ENCODE assay signal across 21 cellular contexts in genomic region chr1:234413485-234413884, GRCh38. TPM values are rescaled to one million over a fixed set of nuclear protein-coding genes. Genes with fewer than 3 reads are reported as not detected.
A peak's percentile ranks its signal among the peaks of the same experiment; 100 is the strongest.
DNase-seq lines count a peak whose midpoint lies in the region; ATAC-seq and TF ChIP-seq lines count a peak whose summit lies in the region.
"Had no signal": no experiment of that assay in that cellular context is flagged by ENCODE, and none has a peak within 500 bp of the region (broad histone marks: within the 10 kb centered on the region; RNA-seq: fewer than 3 reads in every experiment).

No MANE protein-coding gene starts in this region.

- ATAC-seq in activated T-cell treated with anti-CD3 and anti-CD28 coated beads, Interleukin-2, amount 50 U/mL, for 4 hours = no peak
- no peak for ATAC-seq in WTC11
- ATAC-seq: A549, GM23338 had no signal

- CTCF ChIA-PET in WTC11 (lab: Charles Lee) = no interaction called here

- no peak for TF ChIP-seq CTCF in WTC11 (IDR thresholded peaks at IDR 0.05)

- no peak overlapping the region for H3K4me3 ChIP-seq in HAP-1
- H3K4me3 ChIP-seq: A549; BLaER1 treated with 17β-estradiol and CSF1 and Interleukin-3, amounts not matched to agents 10 nM and 100 nM; GM23338 had no signal

- no peak overlapping the region for H3K4me3 Mint-ChIP-seq in activated T-cell treated with anti-CD3 and anti-CD28 coated beads, Interleukin-2, amount 50 U/mL, for 24 hours
- no peak overlapping the region for H3K4me3 Mint-ChIP-seq in activated T-cell treated with anti-CD3 and anti-CD28 coated beads, Interleukin-2, amount 50 U/mL, for 4 hours
- H3K4me3 Mint-ChIP-seq in WTC11 = no peak overlapping the region
- H3K4me3 Mint-ChIP-seq: CD14-positive monocyte; CD4-positive, alpha-beta T cell; CD8-positive, alpha-beta memory T cell; GM23338; H9 had no signal

- H3K9me3 Mint-ChIP-seq in activated T-cell treated with anti-CD3 and anti-CD28 coated beads, Interleukin-2, amount 50 U/mL, for 24 hours = no peaks in the 10 kb centered on the region
- H3K9me3 Mint-ChIP-seq in activated T-cell treated with anti-CD3 and anti-CD28 coated beads, Interleukin-2, amount 50 U/mL, for 4 hours = no peaks in the 10 kb centered on the region
- no peaks in the 10 kb centered on the region for H3K9me3 Mint-ChIP-seq in WTC11
- H3K9me3 Mint-ChIP-seq: CD14-positive monocyte; CD4-positive, alpha-beta T cell; CD8-positive, alpha-beta memory T cell; GM23338; H9 had no signal

- H3K27me3 Mint-ChIP-seq in activated T-cell treated with anti-CD3 and anti-CD28 coated beads, Interleukin-2, amount 50 U/mL, for 24 hours = no peaks in the 10 kb centered on the region
- no peaks in the 10 kb centered on the region for H3K27me3 Mint-ChIP-seq in activated T-cell treated with anti-CD3 and anti-CD28 coated beads, Interleukin-2, amount 50 U/mL, for 4 hours (ENCODE audit: low read depth)
- no peaks in the 10 kb centered on the region for H3K27me3 Mint-ChIP-seq in WTC11 (ENCODE audit: low read depth)
- H3K27me3 Mint-ChIP-seq: CD4-positive, alpha-beta T cell; CD8-positive, alpha-beta memory T cell had no signal

- no peaks in the 10 kb centered on the region; the same call in 1 of the 2 replicates for H3K9me3 ChIP-seq in HAP-1
- H3K9me3 ChIP-seq: A549; BE2C; BLaER1 treated with 17β-estradiol and CSF1 and Interleukin-3, amounts not matched to agents 10 nM and 100 nM had no signal

- H3K27ac Mint-ChIP-seq in activated T-cell treated with anti-CD3 and anti-CD28 coated beads, Interleukin-2, amount 50 U/mL, for 24 hours = peak overlapping the region; percentile 16
- H3K27ac Mint-ChIP-seq in WTC11 = peak overlapping the region; percentile 80
- H3K27ac Mint-ChIP-seq: CD4-positive, alpha-beta T cell had no signal

- in situ Hi-C loops in HAP-1 (cut with MboI; ENCODE audit: low sequenced_read_pairs) = no loop called here

- H3K27me3 ChIP-seq in HAP-1 (ENCODE audit: low read depth) = no peaks in the 10 kb centered on the region
- H3K27me3 ChIP-seq: BE2C; BLaER1 treated with 17β-estradiol and CSF1 and Interleukin-3, amounts not matched to agents 10 nM and 100 nM had no signal

- no peak for DNase-seq in activated T-cell treated with anti-CD3 and anti-CD28 coated beads, Interleukin-2, amount 50 U/mL, for 24 hours
- DNase-seq in activated T-cell treated with anti-CD3 and anti-CD28 coated beads, Interleukin-2, amount 50 U/mL, for 4 hours = no peak
- no peak for DNase-seq in WTC11 (ENCODE audit: low spot score)
- DNase-seq in islet precursor cell = peak; percentile 30
- no peak for DNase-seq in HAP-1 (ENCODE audit: low spot score in 2 of 2)
- DNase-seq in DMS114 treated with DMSO at 0.1 percent for 48 hours (lab: John Stamatoyannopoulos, UW; ENCODE audit: unreplicated experiment) = no peak
- DNase-seq: 8988T; ACHN; AML-193; BE2C; CD4-positive, alpha-beta T cell; CD8-positive, alpha-beta memory T cell; DMS 273 treated with DMSO at 0.1 percent for 48 hours; DMS53; DMS79 treated with DMSO at 0.1 percent for 48 hours; GF-D8; H9 had no signal

- H3K4me1 Mint-ChIP-seq in activated T-cell treated with anti-CD3 and anti-CD28 coated beads, Interleukin-2, amount 50 U/mL, for 24 hours (ENCODE audit: low read depth) = peaks cover 12% of the 10 kb centered on the region
- peaks cover 10% of the 10 kb centered on the region for H3K4me1 Mint-ChIP-seq in activated T-cell treated with anti-CD3 and anti-CD28 coated beads, Interleukin-2, amount 50 U/mL, for 4 hours (ENCODE audit: low read depth)
- peaks cover 6% of the 10 kb centered on the region for H3K4me1 Mint-ChIP-seq in WTC11
- H3K4me1 Mint-ChIP-seq: CD14-positive monocyte had no signal

- POLR2A ChIA-PET in WTC11 (lab: Charles Lee) = no interaction called here

- peaks cover 75% of the 10 kb centered on the region for H3K36me3 Mint-ChIP-seq in activated T-cell treated with anti-CD3 and anti-CD28 coated beads, Interleukin-2, amount 50 U/mL, for 24 hours (ENCODE audit: low read depth)
- peaks cover 25% of the 10 kb centered on the region for H3K36me3 Mint-ChIP-seq in activated T-cell treated with anti-CD3 and anti-CD28 coated beads, Interleukin-2, amount 50 U/mL, for 4 hours (ENCODE audit: insufficient read depth)
- peaks cover 7% of the 10 kb centered on the region for H3K36me3 Mint-ChIP-seq in WTC11

- no peaks in the 10 kb centered on the region for H3K4me1 ChIP-seq in HAP-1
- H3K4me1 ChIP-seq: A549; BE2C; BLaER1 treated with 17β-estradiol and CSF1 and Interleukin-3, amounts not matched to agents 10 nM and 100 nM had no signal

- H3K36me3 ChIP-seq in HAP-1 (replicated peaks) = peaks cover 10% of the 10 kb centered on the region
- H3K36me3 ChIP-seq: BE2C had no signal

TF ChIP-seq in WTC11, 78 proteins besides CTCF, POLR2A, EP300 and RAD21:
- TF ChIP-seq NR1H2 (CRISPR knock-in tag; IDR thresholded peaks at IDR 0.05) (no peak), EMX1 (CRISPR knock-in tag; IDR thresholded peaks at IDR 0.05) (no peak), ETV6 (CRISPR knock-in tag; IDR thresholded peaks at IDR 0.05) (no peak), HMGA2 (CRISPR knock-in tag; IDR thresholded peaks at IDR 0.05) (no peak), ZNF423 (CRISPR knock-in tag; IDR thresholded peaks at IDR 0.05) (no peak), FOXJ3 (CRISPR knock-in tag; IDR thresholded peaks at IDR 0.05; ENCODE audit: borderline replicate concordance) (no peak), ZNF317 (CRISPR knock-in tag; IDR thresholded peaks at IDR 0.05; ENCODE audit: borderline replicate concordance, low read depth) (no peak), FOXK1 (CRISPR knock-in tag; IDR thresholded peaks at IDR 0.05) (no peak), JUN (CRISPR knock-in tag; IDR thresholded peaks at IDR 0.05) (no peak), SMAD3 (CRISPR knock-in tag; IDR thresholded peaks at IDR 0.05; ENCODE audit: borderline replicate concordance) (no peak), CREB1 (CRISPR knock-in tag; IDR thresholded peaks at IDR 0.05) (no peak)
- TF ChIP-seq, protein P1, sequence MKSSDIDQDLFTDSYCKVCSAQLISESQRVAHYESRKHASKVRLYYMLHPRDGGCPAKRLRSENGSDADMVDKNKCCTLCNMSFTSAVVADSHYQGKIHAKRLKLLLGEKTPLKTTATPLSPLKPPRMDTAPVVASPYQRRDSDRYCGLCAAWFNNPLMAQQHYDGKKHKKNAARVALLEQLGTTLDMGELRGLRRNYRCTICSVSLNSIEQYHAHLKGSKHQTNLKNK (CRISPR knock-in tag; IDR thresholded peaks at IDR 0.05) = no peak

RNA-seq across cellular contexts. Expression of gene COA6, which starts 40.2 kb away (rescaled TPM):
- total RNA-seq in activated T-cell treated with anti-CD3 and anti-CD28 coated beads, Interleukin-2, amount 50 U/mL, for 4 hours = 10 to 100 TPM; 55.6 to 65.4 (median 62.8) TPM
- total RNA-seq in WTC11 (2021) = 41.6 to 47.9 TPM (median 44.3 TPM) in 3 replicates
